ENCODE assay signal across 8 cellular contexts in genomic region chr11:46006418-46007070, GRCh38.
DNase-seq lines count a peak whose midpoint lies in the region; ATAC-seq, FAIRE-seq and TF ChIP-seq lines count a peak whose summit lies in the region.

No MANE protein-coding gene starts in this region.

- 39% methylated on average over 5 of the region's 5 CpGs for WGBS in GM12878 (ENCODE audit: insufficient coverage, insufficient replicate concordance, low lambda C conversion rate, missing lambda C conversion rate)
- WGBS in iPS DF 6.9 (ENCODE audit: insufficient coverage, insufficient read length) = no CpG with 5 or more reads among the region's 5 CpGs

- intact Hi-C loops in GM12878 (cut with micrococcal nuclease; ENCODE audit: unreplicated experiment) = loop anchor here (1.0 to 10.0 kb wide), 3 partner anchors 41 to 162 kb away; partner anchors contain the start of gene CRY2

- no peaks in the 10 kb centered on the region for H4K20me1 ChIP-seq in GM12878 (ENCODE audit: control insufficient read depth, insufficient read depth)

- ATAC-seq in GM12878 = peak; percentile 96
- ATAC-seq in GM21447 (IDR thresholded peaks at IDR 0.05; ENCODE audit: unreplicated experiment) = no peak

- H3K27me3 ChIP-seq in GM12878 (replicated peaks in 1 of 2; ENCODE audit: control insufficient read depth in 2 of 2, insufficient read depth in 2 of 2, low read length in 1 of 2) (no peaks in the 10 kb centered on the region), iPS DF 6.9 (ENCODE audit: control insufficient read depth, insufficient read depth, low read length) (no peaks in the 10 kb centered on the region)

- peak; percentile 65 for FAIRE-seq in GM12878 (lab: Jason Lieb, UNC)

- TF ChIP-seq EP300 in GM12878 (IDR thresholded peaks at IDR 0.05; ENCODE audit: borderline replicate concordance in 1 of 2, control insufficient read depth in 1 of 2, low read depth in 2 of 2, low read length in 2 of 2) = no peak

- H3K79me2 ChIP-seq in GM12878 (ENCODE audit: control insufficient read depth, insufficient read depth, low read length) = no peaks in the 10 kb centered on the region

- H3K27ac ChIP-seq in GM12878 (ENCODE audit: control insufficient read depth, insufficient read depth) (no peak overlapping the region), iPS DF 6.9 (ENCODE audit: low read length) (no peak overlapping the region)

- POLR2A ChIA-PET in GM12878 (lab: Charles Lee) = interaction anchor here (0.7 to 2.0 kb wide), 3 partner anchors 41 to 114 kb away, joined by 3 to 6 read pairs (median 6); no protein-coding TSS in a partner anchor

- TF ChIP-seq RAD21 in GM12878 (IDR thresholded peaks at IDR 0.05; ENCODE audit: insufficient read depth, low read depth, low read length) = peak; percentile 81

- H3K9me3 ChIP-seq in GM12878 (replicated peaks; ENCODE audit: control insufficient read depth, insufficient read depth, low read length) (no peaks in the 10 kb centered on the region), iPS DF 6.9 (ENCODE audit: control insufficient read depth, insufficient read depth, low read length) (no peaks in the 10 kb centered on the region)

- no peak for TF ChIP-seq POLR2A in GM12878 (IDR thresholded peaks at IDR 0.05; ENCODE audit: low read depth, low read length)

- DNase-seq in activated gamma-delta T cell treated with Interleukin-2 at 50 U/mL for 16 hours = peak; percentile 5
- no peak for DNase-seq in activated gamma-delta T cell (lab: John Stamatoyannopoulos, UW)
- peak; percentile 48 for DNase-seq in HS-5 (ENCODE audit: low read depth)
- DNase-seq in NCI-H82 (lab: John Stamatoyannopoulos, UW) = peak; percentile 80
- peak; percentile 37 for DNase-seq in GM12878 (ENCODE audit: low read depth, low spot score)
- peak; percentile 39 for DNase-seq in iPS DF 6.9 (ENCODE audit: low read depth, low spot score)
- DNase-seq in smooth muscle cell of the brain vasculature (ENCODE audit: low read depth, low spot score) = peak; percentile 41

- H3K4me3 ChIP-seq in GM12878 (no peak overlapping the region), iPS DF 6.9 (ENCODE audit: low read length) (no peak overlapping the region)

- H3K36me3 ChIP-seq in GM12878 (ENCODE audit: control insufficient read depth in 2 of 2, insufficient read depth in 2 of 2, low read length in 1 of 2) = no peaks in the 10 kb centered on the region; a peak in 1 of 4 replicates
- H3K36me3 ChIP-seq in iPS DF 6.9 (ENCODE audit: control insufficient read depth, insufficient read depth, low read length) = no peaks in the 10 kb centered on the region

- SMC1A ChIA-PET in GM12878 (lab: Charles Lee; ENCODE audit: uncharacterized antibody, unreplicated experiment) = interaction anchor here (0.6 to 2.3 kb wide), 33 partner anchors 13 to 304 kb away, joined by 3 to 24 read pairs (median 4); no protein-coding TSS in a partner anchor

- H2AFZ ChIP-seq in GM12878 (ENCODE audit: control insufficient read depth, low read depth, low read length) = no peak overlapping the region

- in situ Hi-C loops in GM12878 (cut with MboI) = no loop called here

- CTCF ChIA-PET in GM12878 (lab: Yijun Ruan, JAX) = interaction anchor here (0.7 to 4.4 kb wide), 59 partner anchors 9 to 243 kb away, joined by 3 to 93 read pairs (median 4); partner anchors contain the start of genes CRY2 and PEX16

- BruUV-seq in GM12878 (replicated peaks; lab: Mats Ljungman, UMichigan) = no TSS peak

- no peak overlapping the region for H3K9ac ChIP-seq in GM12878 (ENCODE audit: control insufficient read depth, insufficient read depth, low read length)

- RAD21 ChIA-PET in GM12878 (lab: Charles Lee; ENCODE audit: unreplicated experiment) = interaction anchor here (0.6 to 2.8 kb wide), 24 partner anchors 11 to 235 kb away, joined by 3 to 41 read pairs (median 4); partner anchors contain the start of genes CRY2 and PEX16

- H3K4me2 ChIP-seq in GM12878 (ENCODE audit: control insufficient read depth, insufficient read depth) = no peak overlapping the region

- TF ChIP-seq CTCF in GM12878 (IDR thresholded peaks at IDR 0.05 in 2 of 3, conservative IDR thresholded peaks at IDR 0.05 in 1 of 3; ENCODE audit: control insufficient read depth in 2 of 3, extremely low read depth in 1 of 3, insufficient read depth in 1 of 3, low read depth in 3 of 3, low read length in 3 of 3) = peak; percentile 71 to 80 (median 72)

- no peaks in the 10 kb centered on the region for H3K4me1 ChIP-seq in GM12878 (ENCODE audit: control insufficient read depth, insufficient read depth, low read length)
- H3K4me1 ChIP-seq in iPS DF 6.9 (ENCODE audit: control insufficient read depth, insufficient read depth, low read length) = 0 out of 2 replicates have a peak, but pooled peaks cover 1% of the 10 kb centered on the region

TF ChIP-seq in GM12878, 131 proteins besides CTCF, POLR2A, EP300 and RAD21:
- TF ChIP-seq SMC3 (IDR thresholded peaks at IDR 0.05; ENCODE audit: borderline replicate concordance, low read length) (peak; percentile 53), HDGF (IDR thresholded peaks at IDR 0.05) (no peak), POU2F2 (IDR thresholded peaks at IDR 0.05; ENCODE audit: borderline replicate concordance, low read depth, low read length) (no peak), REST (IDR thresholded peaks at IDR 0.05; ENCODE audit: low read depth, low read length) (no peak), IRF5 (IDR thresholded peaks at IDR 0.05; ENCODE audit: borderline replicate concordance) (no peak), RELB (IDR thresholded peaks at IDR 0.05; ENCODE audit: low read depth) (no peak), RB1 (IDR thresholded peaks at IDR 0.05; ENCODE audit: borderline replicate concordance) (peak; percentile 38; the same call in 1 of the 2 replicates), CBFB (IDR thresholded peaks at IDR 0.05; ENCODE audit: low read depth) (no peak), NR2C1 (IDR thresholded peaks at IDR 0.05) (no peak), CEBPB (IDR thresholded peaks at IDR 0.05; ENCODE audit: borderline replicate concordance in 1 of 2, low read depth in 2 of 2, low read length in 2 of 2) (no peak), CREM (IDR thresholded peaks at IDR 0.05; ENCODE audit: low read depth) (no peak), FOS (IDR thresholded peaks at IDR 0.05; ENCODE audit: borderline replicate concordance, extremely low read depth, insufficient read length) (no peak), SREBF1 (IDR thresholded peaks at IDR 0.05; ENCODE audit: low read length) (no peak), MTA2 (IDR thresholded peaks at IDR 0.05; ENCODE audit: low read depth) (no peak), MEF2B (IDR thresholded peaks at IDR 0.05; ENCODE audit: partially characterized antibody, poor library complexity, severe bottlenecking) (no peak), BMI1 (IDR thresholded peaks at IDR 0.05; ENCODE audit: borderline replicate concordance) (no peak)
